In genomic region chr1:222543817-222544216, GRCh38 we compare ENCODE assay signal across 21 cellular contexts. TPM values are rescaled to one million over a fixed set of nuclear protein-coding genes. Genes with fewer than 3 reads are reported as not detected.
"Had no signal": no experiment of that assay in that cellular context is flagged by ENCODE, and none has a peak within 500 bp of the region (broad histone marks: within the 10 kb centered on the region; RNA-seq: fewer than 3 reads in every experiment).

No MANE protein-coding gene starts in this region.

- H2AFZ ChIP-seq: hepatocyte had no signal

- H3K27ac ChIP-seq: body of pancreas, coronary artery, esophagus squamous epithelium, hepatocyte, pancreas, spleen, suprapubic skin had no signal

- H3K27me3 ChIP-seq: body of pancreas, hepatocyte, pancreas had no signal

- DNase-seq: activated CD4-positive, alpha-beta T cell treated with anti-CD3 and anti-CD28 coated beads for 36 hours; activated CD8-positive, alpha-beta memory T cell treated with anti-CD3 and anti-CD28 coated beads, Interleukin-2, amount 50 U/mL, for 48 hours; activated CD8-positive, alpha-beta T cell treated with anti-CD3 and anti-CD28 coated beads for 36 hours; activated gamma-delta T cell treated with Interleukin-2 at 50 U/mL for 16 hours; amygdala; body of pancreas; central memory CD4-positive, alpha-beta T cell; effector CD4-positive, alpha-beta T cell; esophagus squamous epithelium; kidney glomerular epithelial cell; mesenchymal stem cell; pancreas; spleen; T-helper 1 cell had no signal

- FAIRE-seq: pancreas had no signal

- H3K4me1 ChIP-seq: body of pancreas, pancreas, spleen had no signal

- H3K4me3 ChIP-seq: body of pancreas, coronary artery, esophagus squamous epithelium, hepatocyte, pancreas, spleen, suprapubic skin had no signal

- H3K9me3 ChIP-seq: body of pancreas, esophagus squamous epithelium, pancreas, spleen, suprapubic skin had no signal

- ATAC-seq: activated CD4-positive, alpha-beta T cell treated with anti-CD3 and anti-CD28 coated beads for 36 hours; activated CD8-positive, alpha-beta T cell treated with anti-CD3 and anti-CD28 coated beads for 36 hours; body of pancreas; pancreas; sciatic nerve had no signal

- H3K4me2 ChIP-seq: hepatocyte had no signal

- H3K79me2 ChIP-seq: hepatocyte had no signal

- H3K36me3 ChIP-seq: esophagus squamous epithelium, pancreas, spleen, suprapubic skin had no signal

RNA-seq across cellular contexts. Expression of gene HHIPL2, which starts 4.1 kb away (rescaled TPM):
- total RNA-seq: activated CD8-positive, alpha-beta T cell treated with anti-CD3 and anti-CD28 coated beads for 36 hours; body of pancreas; endothelial cell of umbilical vein; esophagus squamous epithelium; fibroblast of villous mesenchyme; glomerular endothelial cell had no signal
